In genomic region chr3:70989174-70989573, GRCh38 we compare ENCODE assay signal across 13 cellular contexts.
DNase-seq lines count a peak whose midpoint lies in the region; ATAC-seq and TF ChIP-seq lines count a peak whose summit lies in the region.
"Had no signal": no experiment of that assay in that cellular context is flagged by ENCODE, and none has a peak within 500 bp of the region (broad histone marks: within the 10 kb centered on the region; RNA-seq: fewer than 3 reads in every experiment).

No MANE protein-coding gene starts in this region.

- H3K4me1 Mint-ChIP-seq in naive B cell (peaks cover 29 to 31% (median 31%) of the 10 kb centered on the region in 3 donors), type B pancreatic cell (ENCODE audit: unreplicated experiment) (peaks cover 27% of the 10 kb centered on the region)

- intact Hi-C loops in A673 (cut with micrococcal nuclease; ENCODE audit: unreplicated experiment): no loop called here

- H3K4me3 Mint-ChIP-seq in naive B cell (peak overlapping the region in 1 of 8 donors; percentile 9), type B pancreatic cell (no peak overlapping the region)
- H3K4me3 Mint-ChIP-seq: CD8-positive, alpha-beta T cell had no signal

- no peak for TF ChIP-seq CTCF in A673 (conservative IDR thresholded peaks at IDR 0.05; ENCODE audit: low read depth, low read length)
- no peak for TF ChIP-seq CTCF in epithelial cell of proximal tubule (conservative IDR thresholded peaks at IDR 0.05; ENCODE audit: low read depth, low read length)
- no peak for TF ChIP-seq CTCF in WERI-Rb-1 (IDR thresholded peaks at IDR 0.05; ENCODE audit: low read depth, low read length)
- TF ChIP-seq CTCF in type B pancreatic cell (conservative IDR thresholded peaks at IDR 0.05): no peak

- H3K27ac Mint-ChIP-seq in naive B cell: peak overlapping the region in 3 of 6 donors; percentile 53 to 72 (median 57)
- no peak overlapping the region for H3K27ac Mint-ChIP-seq in type B pancreatic cell

- H3K36me3 Mint-ChIP-seq in naive B cell (peaks cover 37 to 41% of the 10 kb centered on the region in 2 donors), type B pancreatic cell (peaks cover 52% of the 10 kb centered on the region)

- H3K27ac ChIP-seq in A673 (ENCODE audit: low read depth, low read length, poor library complexity, severe bottlenecking) (peak overlapping the region; percentile 73), WERI-Rb-1 (no peak overlapping the region)
- H3K27ac ChIP-seq: HL-60 had no signal

- H3K4me3 ChIP-seq in A673 (ENCODE audit: low read depth, low read length, poor library complexity, severe bottlenecking): no peak overlapping the region
- no peak overlapping the region for H3K4me3 ChIP-seq in epithelial cell of proximal tubule (ENCODE audit: low read depth, low read length)
- no peak overlapping the region for H3K4me3 ChIP-seq in WERI-Rb-1 (ENCODE audit: low read depth, low read length)
- H3K4me3 ChIP-seq: right lobe of liver had no signal

- H3K27me3 Mint-ChIP-seq in naive B cell: no peaks in the 10 kb centered on the region
- no peaks in the 10 kb centered on the region for H3K27me3 Mint-ChIP-seq in type B pancreatic cell

- H3K9me3 Mint-ChIP-seq in naive B cell: peaks cover 0 to 3% (median 0%) of the 10 kb centered on the region in 7 donors
- peaks cover 9% of the 10 kb centered on the region for H3K9me3 Mint-ChIP-seq in type B pancreatic cell
- H3K9me3 Mint-ChIP-seq: CD8-positive, alpha-beta T cell had no signal

- H3K4me1 ChIP-seq in A673 (ENCODE audit: insufficient read depth, low read length, poor library complexity, severe bottlenecking): peaks cover 21% of the 10 kb centered on the region
- H3K4me1 ChIP-seq: right lobe of liver had no signal

- ATAC-seq in naive B cell (ENCODE audit: low read depth in 2 of 2) (peak; percentile 30 to 33), GM19455 (IDR thresholded peaks at IDR 0.05; ENCODE audit: unreplicated experiment) (no peak)
- ATAC-seq: CD8-positive, alpha-beta T cell had no signal

- peaks cover 20% of the 10 kb centered on the region for H3K36me3 ChIP-seq in A673 (ENCODE audit: insufficient read depth, low read length, poor library complexity, severe bottlenecking)
- no peaks in the 10 kb centered on the region for H3K36me3 ChIP-seq in WERI-Rb-1

- H3K27me3 ChIP-seq in A673 (replicated peaks; ENCODE audit: insufficient read depth, low read depth, low read length, poor library complexity) (no peaks in the 10 kb centered on the region), WERI-Rb-1 (ENCODE audit: insufficient read depth, low read depth, severe bottlenecking) (no peaks in the 10 kb centered on the region)
- H3K27me3 ChIP-seq: right lobe of liver had no signal

- BruUV-seq in A673 (replicated peaks; lab: Mats Ljungman, UMichigan): no TSS peak

- CTCF ChIA-PET in A673 (lab: Charles Lee): no interaction called here

- POLR2A ChIA-PET in A673 (lab: Charles Lee; ENCODE audit: low non-redundant PET): interaction anchor here (0.6 kb wide), 1 partner anchor 31 kb away, joined by 4 read pairs; no protein-coding TSS in a partner anchor

- H3K9me3 ChIP-seq in A673 (ENCODE audit: low read depth, low read length, poor library complexity, severe bottlenecking) (no peaks in the 10 kb centered on the region), WERI-Rb-1 (ENCODE audit: severe bottlenecking) (no peaks in the 10 kb centered on the region)
- H3K9me3 ChIP-seq: right lobe of liver had no signal

- DNase-seq in A673 (ENCODE audit: low spot score) (peak; percentile 83), HT1080 (ENCODE audit: low read depth) (peak; percentile 56), epithelial cell of proximal tubule (ENCODE audit: low read depth) (peak; percentile 70), naive B cell (no peak), WERI-Rb-1 (no peak), middle frontal gyrus (ENCODE audit: extremely low spot score, low spot score) (no peak), type B pancreatic cell (ENCODE audit: extremely low spot score, unreplicated experiment) (no peak)
- DNase-seq: CD8-positive, alpha-beta T cell; central memory CD4-positive, alpha-beta T cell; NCI-H187; right lobe of liver had no signal

Comparison
In these comparisons a context has a peak if more than half of its experiments do, and no peak if none do; other contexts are left out.
1. DNase-seq: peak in A673 (single experiment), HT1080 (single experiment) and epithelial cell of proximal tubule (single experiment); none in naive B cell (single experiment), WERI-Rb-1 (single experiment), middle frontal gyrus (single experiment) and type B pancreatic cell (single experiment).